8 cellular contexts compared by ENCODE assay signal in the genomic region with DNA sequence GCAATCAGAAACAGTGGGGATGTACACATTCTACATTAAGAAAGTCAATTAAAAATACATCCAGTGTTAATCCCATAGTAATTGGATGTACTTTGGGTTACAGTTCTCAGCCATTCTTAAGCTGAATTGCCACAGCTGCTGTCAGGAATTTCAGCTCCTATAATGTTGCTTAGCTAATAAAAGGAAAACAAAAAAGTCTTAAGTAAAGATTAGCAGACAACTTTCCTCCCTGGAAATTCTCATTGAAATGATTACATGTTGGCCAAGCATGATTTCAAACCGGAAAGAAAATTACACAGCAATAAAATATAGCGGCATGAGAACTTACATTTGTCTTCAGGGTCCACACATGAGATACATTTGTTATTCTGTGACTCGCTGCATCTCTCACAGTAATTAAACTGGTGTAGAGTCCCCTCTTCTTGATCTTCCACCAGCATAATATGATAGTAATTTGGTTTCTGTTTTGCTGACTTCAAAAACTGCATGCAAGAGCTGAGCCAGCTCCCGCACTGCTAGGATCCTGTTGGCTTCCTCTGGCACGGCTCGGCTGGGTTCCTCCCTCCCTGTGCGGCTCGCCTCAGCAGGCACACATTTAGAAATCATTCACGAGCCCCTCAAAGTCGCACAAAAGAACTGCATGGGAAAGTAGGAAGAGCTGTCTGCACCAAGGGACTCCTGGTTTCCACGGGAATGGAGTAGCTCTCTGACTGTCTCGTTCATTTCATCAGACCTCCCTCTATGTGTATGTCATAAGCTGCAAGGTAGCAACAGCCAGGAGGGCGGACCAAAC. TPM values are rescaled to one million over a fixed set of nuclear protein-coding genes. Genes with fewer than 3 reads are reported as not detected.
DNase-seq lines count a peak whose midpoint lies in the region; ATAC-seq and TF ChIP-seq lines count a peak whose summit lies in the region.

A gene (minus strand): TSS at position 708 of the 793 bp plus-strand sequence. CDS start 1,147 bp downstream, outside the sequence.

- no peaks in the 10 kb centered on the region for H3K79me2 ChIP-seq in osteoblast (ENCODE audit: insufficient read depth, low read length)

- TF ChIP-seq CTCF in GM12865 (IDR thresholded peaks at IDR 0.05; ENCODE audit: insufficient read depth, low read depth, low read length, missing control alignments) (no peak), RWPE2 (IDR thresholded peaks at IDR 0.05; ENCODE audit: poor library complexity, severe bottlenecking) (no peak), osteoblast (IDR thresholded peaks at IDR 0.05; ENCODE audit: extremely low read depth, low read depth, low read length) (no peak)

- H3K4me3 ChIP-seq in GM12865 (ENCODE audit: low read depth, low read length), result no peak within 1 kb of the TSS
- peak within 1 kb of the TSS; percentile 5 for H3K4me3 ChIP-seq in RWPE2 (ENCODE audit: severe bottlenecking)
- H3K4me3 ChIP-seq in osteoblast (ENCODE audit: insufficient read depth, low read length), result peak within 1 kb of the TSS; percentile 74

- ATAC-seq in RWPE2 (ENCODE audit: low read depth) (peak; percentile 58; the same call in 2 of the 3 replicates), HG03378 (IDR thresholded peaks at IDR 0.05; ENCODE audit: unreplicated experiment) (no peak), GM19324 (IDR thresholded peaks at IDR 0.05; ENCODE audit: low FRiP score, unreplicated experiment) (no peak), GM18909 (IDR thresholded peaks at IDR 0.05; ENCODE audit: poor library complexity, unreplicated experiment) (no peak)

- H3K4me2 ChIP-seq in osteoblast (ENCODE audit: insufficient read depth, low read length), result peak within 1 kb of the TSS; percentile 93

- H3K36me3 ChIP-seq in RWPE2 (ENCODE audit: low read depth) (no peaks in the 10 kb centered on the region), osteoblast (ENCODE audit: insufficient read depth, low read length) (no peaks in the 10 kb centered on the region)

- peak within 1 kb of the TSS; percentile 96 for H2AFZ ChIP-seq in osteoblast (ENCODE audit: low read length)

- H4K20me1 ChIP-seq in osteoblast (ENCODE audit: insufficient read depth, low read length), result no peaks in the 10 kb centered on the region

- no peaks in the 10 kb centered on the region for H3K27me3 ChIP-seq in RWPE2 (ENCODE audit: insufficient read depth, poor library complexity, severe bottlenecking)
- peaks cover 26% of the 10 kb centered on the region for H3K27me3 ChIP-seq in osteoblast (ENCODE audit: insufficient read depth, low read length)

- DNase-seq in GM12865 (ENCODE audit: low read depth), result peak; percentile 5
- no peak for DNase-seq in RWPE2 (ENCODE audit: low spot score)
- peak; percentile 15 for DNase-seq in fibroblast of gingiva (ENCODE audit: low read depth)
- peak; percentile 65 for DNase-seq in osteoblast (ENCODE audit: insufficient read length, low spot score, missing footprints)
- DNase-seq in NCI-H1048 (lab: John Stamatoyannopoulos, UW), result no peak

- H3K9me3 ChIP-seq in RWPE2 (ENCODE audit: severe bottlenecking), result no peaks in the 10 kb centered on the region
- no peaks in the 10 kb centered on the region for H3K9me3 ChIP-seq in osteoblast (ENCODE audit: low read depth, low read length)

- H3K27ac ChIP-seq in RWPE2 (ENCODE audit: poor library complexity, severe bottlenecking) (no peak within 1 kb of the TSS), osteoblast (ENCODE audit: low read depth, low read length) (no peak within 1 kb of the TSS)

- H3K4me1 ChIP-seq in RWPE2 (ENCODE audit: insufficient read depth, poor library complexity, severe bottlenecking), result no peaks in the 10 kb centered on the region
- H3K4me1 ChIP-seq in osteoblast (ENCODE audit: insufficient read depth, low read length), result peaks cover 15% of the 10 kb centered on the region

RNA-seq across cellular contexts. Expression of the gene that starts here (rescaled TPM):
- total RNA-seq in osteoblast, result under 0.01 TPM in 2 replicates

Comparison
In these comparisons a context has a peak if more than half of its experiments do, and no peak if none do; other contexts are left out.
1. Peak in DNase-seq, H3K4me3 ChIP-seq and H3K4me2 ChIP-seq in osteoblast; RNA of the gene not detected or under 1 TPM.
2. DNase-seq: peak in GM12865 (single experiment) and fibroblast of gingiva (single experiment); none in RWPE2 (single experiment) and NCI-H1048 (single experiment).